8 cellular contexts compared by ENCODE assay signal in genomic region chr11:27296406-27296994, GRCh38.
A peak's percentile ranks its signal among the peaks of the same experiment; 100 is the strongest.
DNase-seq lines count a peak whose midpoint lies in the region; ATAC-seq, FAIRE-seq and TF ChIP-seq lines count a peak whose summit lies in the region.
"Had no signal": no experiment of that assay in that cellular context is flagged by ENCODE, and none has a peak within 500 bp of the region (broad histone marks: within the 10 kb centered on the region; RNA-seq: fewer than 3 reads in every experiment).

No MANE protein-coding gene starts in this region.

- TF ChIP-seq CTCF in heart left ventricle (IDR thresholded peaks at IDR 0.05) (peak; percentile 44 to 73 (median 60)), thyroid gland (IDR thresholded peaks at IDR 0.05) (peak in 5 of 6 experiments; percentile 27 to 78 (median 60))

- 54 to 63% (median 57%) methylated on average over 5 of the region's 5 CpGs for WGBS in heart left ventricle, 4 donors
- WGBS in thyroid gland, 2 donors: 39 to 49% methylated on average over 5 of the region's 5 CpGs

- DNase-seq in GM12891 (ENCODE audit: insufficient read length, low spot score) (peak; percentile 22), HEK293T (ENCODE audit: extremely low spot score) (peak; percentile 43), NCI-H1092 treated with DMSO at 0.1 percent for 48 hours (lab: John Stamatoyannopoulos, UW) (peak; percentile 72), heart left ventricle (no peak), thyroid gland (no peak)
- no peak for DNase-seq in activated CD4-positive, alpha-beta memory T cell treated with anti-CD3 and anti-CD28 coated beads for 36 hours

- POLR2A ChIA-PET in HEK293T (lab: Yijun Ruan, JAX): interaction anchor here (0.8 kb wide), 1 partner anchor 63 kb away, joined by 4 read pairs; no protein-coding TSS in a partner anchor
- POLR2A ChIA-PET in activated CD4-positive, alpha-beta memory T cell treated with anti-CD3 and anti-CD28 coated beads for 36 hours (lab: Charles Lee): no interaction called here

- no peaks in the 10 kb centered on the region for H3K36me3 ChIP-seq in heart left ventricle
- H3K36me3 ChIP-seq in thyroid gland: no peaks in the 10 kb centered on the region

- no peaks in the 10 kb centered on the region for H3K27me3 ChIP-seq in heart left ventricle
- H3K27me3 ChIP-seq in thyroid gland: no peaks in the 10 kb centered on the region

- CTCF ChIA-PET in HEK293T (lab: Yijun Ruan, JAX): interaction anchor here (0.6 to 2.0 kb wide), 34 partner anchors 9 to 190 kb away, joined by 3 to 19 read pairs (median 4); partner anchors contain the start of gene LGR4
- CTCF ChIA-PET in activated CD4-positive, alpha-beta memory T cell treated with anti-CD3 and anti-CD28 coated beads for 36 hours (lab: Charles Lee): interaction anchor here (0.5 to 4.4 kb wide), 18 partner anchors 9 to 213 kb away, joined by 3 to 14 read pairs (median 4); partner anchors contain the start of gene CCDC34

- peaks cover 6% of the 10 kb centered on the region for H3K4me1 Mint-ChIP-seq in activated CD4-positive, alpha-beta memory T cell treated with anti-CD3 and anti-CD28 coated beads for 36 hours (ENCODE audit: low read depth)
- H3K4me1 Mint-ChIP-seq: activated naive CD4-positive, alpha-beta T cell treated with anti-CD3 and anti-CD28 coated beads, Interleukin-2, amount 50 U/mL, for 24 hours had no signal

- H3K4me1 ChIP-seq in heart left ventricle (peaks cover 0 to 8% (median 0%) of the 10 kb centered on the region in 12 donors), thyroid gland (no peaks in the 10 kb centered on the region)

- H3K4me3 ChIP-seq in heart left ventricle (no peak overlapping the region), thyroid gland (replicated peaks in 1 of 3) (no peak overlapping the region)

- no peak overlapping the region for H3K27ac Mint-ChIP-seq in activated CD4-positive, alpha-beta memory T cell treated with anti-CD3 and anti-CD28 coated beads for 36 hours
- H3K27ac Mint-ChIP-seq: activated naive CD4-positive, alpha-beta T cell treated with anti-CD3 and anti-CD28 coated beads, Interleukin-2, amount 50 U/mL, for 24 hours had no signal

- peak overlapping the region in 5 of 12 donors; percentile 5 to 62 (median 29) for H3K27ac ChIP-seq in heart left ventricle
- no peak overlapping the region for H3K27ac ChIP-seq in thyroid gland

- ATAC-seq in heart left ventricle: peak in 2 of 4 donors; percentile 53 to 73

- FAIRE-seq in GM12891 (lab: Jason Lieb, UNC) (peak; percentile 58), TTC549 (lab: Jason Lieb, UNC) (peak; percentile 26)

- peaks cover 5% of the 10 kb centered on the region for H3K27me3 Mint-ChIP-seq in activated CD4-positive, alpha-beta memory T cell treated with anti-CD3 and anti-CD28 coated beads for 36 hours

- no peak overlapping the region for H3K4me3 Mint-ChIP-seq in activated CD4-positive, alpha-beta memory T cell treated with anti-CD3 and anti-CD28 coated beads for 36 hours
- H3K4me3 Mint-ChIP-seq: activated naive CD4-positive, alpha-beta T cell treated with anti-CD3 and anti-CD28 coated beads, Interleukin-2, amount 50 U/mL, for 24 hours had no signal

- TF ChIP-seq POLR2A in GM12891 (IDR thresholded peaks at IDR 0.05; ENCODE audit: low read depth, low read length): no peak
- no peak for TF ChIP-seq POLR2A in heart left ventricle (IDR thresholded peaks at IDR 0.05)
- no peak for TF ChIP-seq POLR2A in thyroid gland (IDR thresholded peaks at IDR 0.05)

- H3K9me3 ChIP-seq in heart left ventricle (no peaks in the 10 kb centered on the region), thyroid gland (no peaks in the 10 kb centered on the region)

- peaks cover 11% of the 10 kb centered on the region for H3K9me3 Mint-ChIP-seq in activated CD4-positive, alpha-beta memory T cell treated with anti-CD3 and anti-CD28 coated beads for 36 hours

- peaks cover 4% of the 10 kb centered on the region for H3K36me3 Mint-ChIP-seq in activated CD4-positive, alpha-beta memory T cell treated with anti-CD3 and anti-CD28 coated beads for 36 hours

- intact Hi-C loops in heart left ventricle (cut with DNase I): loop anchor here in 9 of 10 donors (1.0 to 10.0 kb wide), 8 partner anchors 90 to 191 kb away; no protein-coding TSS in a partner anchor
- intact Hi-C loops in thyroid gland (cut with DNase I): loop anchor here (5.0 to 10.0 kb wide), 2 partner anchors 109 to 188 kb away; no protein-coding TSS in a partner anchor
- intact Hi-C loops in activated CD4-positive, alpha-beta memory T cell treated with anti-CD3 and anti-CD28 coated beads for 36 hours (cut with micrococcal nuclease): loop anchor here (1.0 kb wide), 1 partner anchor 112 kb away; no protein-coding TSS in a partner anchor

TF ChIP-seq in GM12891, 5 proteins besides CTCF, POLR2A, EP300 and RAD21:
- TF ChIP-seq PAX5 (IDR thresholded peaks at IDR 0.05; ENCODE audit: insufficient read depth, low read length, severe bottlenecking) (no peak), POU2F2 (IDR thresholded peaks at IDR 0.05; ENCODE audit: low read depth, low read length) (no peak), TAF1 (IDR thresholded peaks at IDR 0.05; ENCODE audit: low read depth, low read length) (no peak), POLR2AphosphoS5 (IDR thresholded peaks at IDR 0.05; ENCODE audit: low read depth, low read length) (no peak), SPI1 (IDR thresholded peaks at IDR 0.05; ENCODE audit: low read depth, low read length) (no peak)

TF ChIP-seq in HEK293T, 16 proteins besides CTCF, POLR2A, EP300 and RAD21:
- TF ChIP-seq CTBP1 (IDR thresholded peaks at IDR 0.05; ENCODE audit: borderline replicate concordance) (no peak), NFRKB (IDR thresholded peaks at IDR 0.05) (no peak), ZNF384 (IDR thresholded peaks at IDR 0.05) (no peak), BHLHE40 (IDR thresholded peaks at IDR 0.05; ENCODE audit: borderline replicate concordance) (no peak), SP1 (IDR thresholded peaks at IDR 0.05) (no peak), SUZ12 (IDR thresholded peaks at IDR 0.05) (no peak)

Comparison
In these comparisons a context has a peak if more than half of its experiments do, and no peak if none do; other contexts are left out.
1. DNase-seq: peak in GM12891 (single experiment), HEK293T (single experiment) and NCI-H1092 treated with DMSO at 0.1 percent for 48 hours (single experiment); none in heart left ventricle (0 of 5), thyroid gland (0 of 2) and activated CD4-positive, alpha-beta memory T cell treated with anti-CD3 and anti-CD28 coated beads for 36 hours (single experiment).